ENCODE assay signal across 2 cellular contexts in the genomic region with DNA sequence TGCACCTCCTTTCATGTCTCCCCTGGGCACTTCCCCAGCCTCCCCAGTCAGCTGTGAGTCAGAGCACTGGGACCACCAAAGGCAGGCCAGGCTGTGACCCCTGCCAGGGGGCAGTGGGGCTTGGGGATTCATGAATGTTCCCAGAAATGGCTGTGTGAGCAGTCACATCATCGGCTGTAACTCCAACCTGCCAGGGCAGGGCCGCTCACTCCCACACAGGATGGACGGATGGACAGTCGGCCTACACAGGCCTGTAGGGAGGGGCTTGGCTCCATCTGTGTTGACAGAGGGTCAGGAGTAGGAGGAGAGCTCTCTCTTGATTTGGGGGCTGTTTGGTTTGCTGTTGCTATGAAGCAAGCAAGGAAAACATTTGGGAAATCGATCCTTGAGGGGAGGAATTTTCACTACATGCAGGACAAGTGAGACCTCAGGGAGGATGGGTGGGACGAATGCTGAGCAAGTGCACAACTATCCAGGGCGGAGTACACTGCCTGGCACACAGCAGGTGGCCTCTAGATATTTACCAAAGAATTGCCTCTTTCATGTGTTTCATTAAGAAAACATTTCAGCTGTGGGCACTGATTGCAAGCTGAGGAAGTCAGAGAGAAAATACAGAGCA.
TF ChIP-seq lines count a peak whose summit lies in the region.

No MANE protein-coding gene starts in this region.

TF ChIP-seq in HCT116, 20 proteins besides CTCF, POLR2A, EP300 and RAD21:
- TF ChIP-seq TCF7L2 (IDR thresholded peaks at IDR 0.05; ENCODE audit: borderline replicate concordance, extremely low read depth, insufficient read depth, insufficient read length), result no peak
- TF ChIP-seq CBX3 (IDR thresholded peaks at IDR 0.05; ENCODE audit: low read depth), result peak; percentile 21; the same call in 1 of the 2 replicates
- TF ChIP-seq EGR1 (IDR thresholded peaks at IDR 0.05; ENCODE audit: low read depth), result no peak
- TF ChIP-seq FOSL1 (IDR thresholded peaks at IDR 0.05; ENCODE audit: low read depth), result peak; percentile 20; the same call in 1 of the 2 replicates
- no peak for TF ChIP-seq ZNF274 (IDR thresholded peaks at IDR 0.05; ENCODE audit: low read depth, low read length)
- TF ChIP-seq, protein P1, sequence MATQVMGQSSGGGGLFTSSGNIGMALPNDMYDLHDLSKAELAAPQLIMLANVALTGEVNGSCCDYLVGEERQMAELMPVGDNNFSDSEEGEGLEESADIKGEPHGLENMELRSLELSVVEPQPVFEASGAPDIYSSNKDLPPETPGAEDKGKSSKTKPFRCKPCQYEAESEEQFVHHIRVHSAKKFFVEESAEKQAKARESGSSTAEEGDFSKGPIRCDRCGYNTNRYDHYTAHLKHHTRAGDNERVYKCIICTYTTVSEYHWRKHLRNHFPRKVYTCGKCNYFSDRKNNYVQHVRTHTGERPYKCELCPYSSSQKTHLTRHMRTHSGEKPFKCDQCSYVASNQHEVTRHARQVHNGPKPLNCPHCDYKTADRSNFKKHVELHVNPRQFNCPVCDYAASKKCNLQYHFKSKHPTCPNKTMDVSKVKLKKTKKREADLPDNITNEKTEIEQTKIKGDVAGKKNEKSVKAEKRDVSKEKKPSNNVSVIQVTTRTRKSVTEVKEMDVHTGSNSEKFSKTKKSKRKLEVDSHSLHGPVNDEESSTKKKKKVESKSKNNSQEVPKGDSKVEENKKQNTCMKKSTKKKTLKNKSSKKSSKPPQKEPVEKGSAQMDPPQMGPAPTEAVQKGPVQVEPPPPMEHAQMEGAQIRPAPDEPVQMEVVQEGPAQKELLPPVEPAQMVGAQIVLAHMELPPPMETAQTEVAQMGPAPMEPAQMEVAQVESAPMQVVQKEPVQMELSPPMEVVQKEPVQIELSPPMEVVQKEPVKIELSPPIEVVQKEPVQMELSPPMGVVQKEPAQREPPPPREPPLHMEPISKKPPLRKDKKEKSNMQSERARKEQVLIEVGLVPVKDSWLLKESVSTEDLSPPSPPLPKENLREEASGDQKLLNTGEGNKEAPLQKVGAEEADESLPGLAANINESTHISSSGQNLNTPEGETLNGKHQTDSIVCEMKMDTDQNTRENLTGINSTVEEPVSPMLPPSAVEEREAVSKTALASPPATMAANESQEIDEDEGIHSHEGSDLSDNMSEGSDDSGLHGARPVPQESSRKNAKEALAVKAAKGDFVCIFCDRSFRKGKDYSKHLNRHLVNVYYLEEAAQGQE (IDR thresholded peaks at IDR 0.05; ENCODE audit: low read depth), result no peak
- TF ChIP-seq SRF (IDR thresholded peaks at IDR 0.05; ENCODE audit: low read depth), result no peak
- TF ChIP-seq ZFX (IDR thresholded peaks at IDR 0.05), result 0 out of 2 replicates have a peak, but pooled peaks have one; percentile 14
- TF ChIP-seq, protein P2, sequence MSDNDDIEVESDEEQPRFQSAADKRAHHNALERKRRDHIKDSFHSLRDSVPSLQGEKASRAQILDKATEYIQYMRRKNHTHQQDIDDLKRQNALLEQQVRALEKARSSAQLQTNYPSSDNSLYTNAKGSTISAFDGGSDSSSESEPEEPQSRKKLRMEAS (IDR thresholded peaks at IDR 0.05), result no peak; the same call in 1 of the 2 replicates
- no peak for TF ChIP-seq POLR2AphosphoS5 (IDR thresholded peaks at IDR 0.05; ENCODE audit: low read depth, low read length)
- no peak for TF ChIP-seq YY1 (IDR thresholded peaks at IDR 0.05; ENCODE audit: extremely low read depth, insufficient replicate concordance, low read depth, low read length)
- peak; percentile 51; the same call in 1 of the 2 replicates for TF ChIP-seq SP1 (IDR thresholded peaks at IDR 0.05; ENCODE audit: low read depth)
- no peak for TF ChIP-seq CEBPB (IDR thresholded peaks at IDR 0.05; ENCODE audit: low read depth)
- TF ChIP-seq, protein P3, sequence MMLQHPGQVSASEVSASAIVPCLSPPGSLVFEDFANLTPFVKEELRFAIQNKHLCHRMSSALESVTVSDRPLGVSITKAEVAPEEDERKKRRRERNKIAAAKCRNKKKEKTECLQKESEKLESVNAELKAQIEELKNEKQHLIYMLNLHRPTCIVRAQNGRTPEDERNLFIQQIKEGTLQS (IDR thresholded peaks at IDR 0.05), result no peak
- no peak for TF ChIP-seq EZH2phosphoT487 (IDR thresholded peaks at IDR 0.05; ENCODE audit: borderline replicate concordance)
- no peak for TF ChIP-seq ELF1 (IDR thresholded peaks at IDR 0.05; ENCODE audit: borderline replicate concordance, low read depth)
- TF ChIP-seq, protein P4, sequence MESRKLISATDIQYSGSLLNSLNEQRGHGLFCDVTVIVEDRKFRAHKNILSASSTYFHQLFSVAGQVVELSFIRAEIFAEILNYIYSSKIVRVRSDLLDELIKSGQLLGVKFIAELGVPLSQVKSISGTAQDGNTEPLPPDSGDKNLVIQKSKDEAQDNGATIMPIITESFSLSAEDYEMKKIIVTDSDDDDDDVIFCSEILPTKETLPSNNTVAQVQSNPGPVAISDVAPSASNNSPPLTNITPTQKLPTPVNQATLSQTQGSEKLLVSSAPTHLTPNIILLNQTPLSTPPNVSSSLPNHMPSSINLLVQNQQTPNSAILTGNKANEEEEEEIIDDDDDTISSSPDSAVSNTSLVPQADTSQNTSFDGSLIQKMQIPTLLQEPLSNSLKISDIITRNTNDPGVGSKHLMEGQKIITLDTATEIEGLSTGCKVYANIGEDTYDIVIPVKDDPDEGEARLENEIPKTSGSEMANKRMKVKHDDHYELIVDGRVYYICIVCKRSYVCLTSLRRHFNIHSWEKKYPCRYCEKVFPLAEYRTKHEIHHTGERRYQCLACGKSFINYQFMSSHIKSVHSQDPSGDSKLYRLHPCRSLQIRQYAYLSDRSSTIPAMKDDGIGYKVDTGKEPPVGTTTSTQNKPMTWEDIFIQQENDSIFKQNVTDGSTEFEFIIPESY (IDR thresholded peaks at IDR 0.05; ENCODE audit: extremely low read depth, insufficient replicate concordance, low read length), result no peak
- peak; percentile 21; the same call in 1 of the 2 replicates for TF ChIP-seq JUND (IDR thresholded peaks at IDR 0.05)
- TF ChIP-seq EZH2 (IDR thresholded peaks at IDR 0.05), result no peak

TF ChIP-seq in endothelial cell of umbilical vein, 7 proteins besides CTCF, POLR2A, EP300 and RAD21:
- TF ChIP-seq JUN (IDR thresholded peaks at IDR 0.05; ENCODE audit: borderline replicate concordance, insufficient read depth, insufficient read length, low read depth), result no peak
- TF ChIP-seq, protein P2 (IDR thresholded peaks at IDR 0.05; ENCODE audit: insufficient read depth, insufficient read length), result no peak
- no peak for TF ChIP-seq FOS (IDR thresholded peaks at IDR 0.05; ENCODE audit: borderline replicate concordance, insufficient read depth, low read length)
- TF ChIP-seq MYC (IDR thresholded peaks at IDR 0.05; ENCODE audit: low read depth, low read length), result no peak
- no peak for TF ChIP-seq GATA2 (IDR thresholded peaks at IDR 0.05; ENCODE audit: insufficient read depth, insufficient read length, low read depth, low read length)
- no peak for TF ChIP-seq POLR2AphosphoS5 (IDR thresholded peaks at IDR 0.05; ENCODE audit: insufficient read depth, low read depth, low read length)
- TF ChIP-seq EZH2 (IDR thresholded peaks at IDR 0.05; ENCODE audit: borderline replicate concordance, low read depth, low read length, severe bottlenecking), result no peak
